ENCODE assay signal across 8 cellular contexts in the genomic region with DNA sequence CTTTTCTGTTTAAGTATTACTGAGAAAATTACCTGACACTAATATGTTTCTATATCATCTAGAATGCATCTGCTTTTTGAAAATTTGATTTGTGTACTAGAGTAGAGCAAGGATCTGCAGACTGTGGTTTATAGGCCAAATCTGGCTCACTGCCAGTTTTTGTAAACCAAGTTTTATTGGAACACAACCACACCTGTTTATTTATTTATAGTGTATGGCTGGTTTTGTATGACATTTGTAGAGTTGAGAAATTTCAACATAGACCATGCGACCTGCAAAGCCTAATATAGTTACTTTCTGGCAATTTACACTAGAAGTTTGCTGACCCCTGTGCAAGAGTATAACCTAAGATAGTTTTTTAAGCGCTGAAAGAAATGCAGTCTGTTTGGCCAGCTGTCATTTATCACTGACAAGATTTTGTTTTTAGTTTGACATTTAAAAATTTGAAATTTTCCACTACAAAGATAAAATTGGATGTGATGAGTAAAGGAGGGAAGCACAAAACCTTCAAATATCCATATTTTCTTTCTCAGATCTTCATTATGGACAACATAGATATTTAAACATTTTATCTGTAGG. TPM values are rescaled to one million over a fixed set of nuclear protein-coding genes. Genes with fewer than 3 reads are reported as not detected.
DNase-seq lines count a peak whose midpoint lies in the region; ATAC-seq and TF ChIP-seq lines count a peak whose summit lies in the region.
"Had no signal": no experiment of that assay in that cellular context is flagged by ENCODE, and none has a peak within 500 bp of the region (broad histone marks: within the 10 kb centered on the region; RNA-seq: fewer than 3 reads in every experiment).

No MANE protein-coding gene starts in this region.

- CTCF ChIA-PET in RWPE1 (lab: Yijun Ruan, JAX), result interaction anchor here (0.6 to 1.0 kb wide), 4 partner anchors 9 to 930 kb away, joined by 3 to 9 read pairs (median 3); no protein-coding TSS in a partner anchor

- peak overlapping the region; percentile 95 for H3K27ac ChIP-seq in neutrophil
- no peak overlapping the region for H3K27ac ChIP-seq in RWPE1

- no peaks in the 10 kb centered on the region for H3K9me3 Mint-ChIP-seq in activated naive CD8-positive, alpha-beta T cell (ENCODE audit: low read depth)

- H3K36me3 Mint-ChIP-seq in activated naive CD8-positive, alpha-beta T cell, result no peaks in the 10 kb centered on the region

- H3K4me1 ChIP-seq in neutrophil (ENCODE audit: control insufficient read depth in 1 of 2, insufficient read depth in 1 of 2, low read depth in 1 of 2, low read length in 1 of 2), result peaks cover 57 to 66% of the 10 kb centered on the region in 2 experiments

- no peaks in the 10 kb centered on the region for H3K36me3 ChIP-seq in neutrophil

- no peak for TF ChIP-seq CTCF in neutrophil (IDR thresholded peaks at IDR 0.05)
- TF ChIP-seq CTCF in RWPE1 (conservative IDR thresholded peaks at IDR 0.05; ENCODE audit: low read depth), result no peak

- POLR2A ChIA-PET in RWPE1 (lab: Yijun Ruan, JAX; ENCODE audit: low non-redundant PET), result no interaction called here

- H3K4me1 Mint-ChIP-seq in activated naive CD8-positive, alpha-beta T cell (ENCODE audit: low read depth), result peaks cover 53% of the 10 kb centered on the region

- no peaks in the 10 kb centered on the region for H3K27me3 Mint-ChIP-seq in activated naive CD8-positive, alpha-beta T cell

- H3K9me3 ChIP-seq in neutrophil, result no peaks in the 10 kb centered on the region

- peak overlapping the region in 1 of 2 experiments; percentile 62 for H3K4me3 ChIP-seq in neutrophil (ENCODE audit: low read depth in 1 of 2, low read length in 1 of 2)

- ATAC-seq in GM18858 (IDR thresholded peaks at IDR 0.05; ENCODE audit: unreplicated experiment), result no peak

- DNase-seq in DMS79 treated with DMSO at 0.1 percent for 48 hours (lab: John Stamatoyannopoulos, UW) (peak; percentile 69), M059J (ENCODE audit: low read depth) (peak; percentile 44), RWPE1 (ENCODE audit: low spot score) (no peak), NOMO-1 (lab: John Stamatoyannopoulos, UW; ENCODE audit: unreplicated experiment in 2 of 2) (no peak)
- DNase-seq: stimulated activated naive CD8-positive, alpha-beta T cell treated with anti-CD3 and anti-CD28 coated beads, Interleukin-15, Interleukin-2, amounts not matched to agents 100 U/mL and 50 U/mL, for 24 hours had no signal

- no peaks in the 10 kb centered on the region for H3K27me3 ChIP-seq in neutrophil

- peak overlapping the region; percentile 94 for H3K27ac Mint-ChIP-seq in activated naive CD8-positive, alpha-beta T cell

- H3K4me3 Mint-ChIP-seq in activated naive CD8-positive, alpha-beta T cell, result no peak overlapping the region

RNA-seq across cellular contexts. Expression of gene CACYBP, which starts 36.1 kb away (rescaled TPM):
- 179 and 209 TPM in 2 replicates for total RNA-seq in M059J (2014; rRNA removed; shearing (Covaris generic))

RNA-seq across cellular contexts. Expression of gene MRPS14, which starts 59.6 kb away (rescaled TPM):
- 26.1 and 33.4 TPM in 2 replicates for total RNA-seq in M059J (2014; rRNA removed; shearing (Covaris generic))

Comparison
In these comparisons a context has a peak if more than half of its experiments do, and no peak if none do; other contexts are left out.
1. DNase-seq: peak in DMS79 treated with DMSO at 0.1 percent for 48 hours (single experiment) and M059J (single experiment); none in RWPE1 (single experiment) and NOMO-1 (0 of 2).